Comparison of ENCODE assay signal across 1 cellular context in the genomic region with DNA sequence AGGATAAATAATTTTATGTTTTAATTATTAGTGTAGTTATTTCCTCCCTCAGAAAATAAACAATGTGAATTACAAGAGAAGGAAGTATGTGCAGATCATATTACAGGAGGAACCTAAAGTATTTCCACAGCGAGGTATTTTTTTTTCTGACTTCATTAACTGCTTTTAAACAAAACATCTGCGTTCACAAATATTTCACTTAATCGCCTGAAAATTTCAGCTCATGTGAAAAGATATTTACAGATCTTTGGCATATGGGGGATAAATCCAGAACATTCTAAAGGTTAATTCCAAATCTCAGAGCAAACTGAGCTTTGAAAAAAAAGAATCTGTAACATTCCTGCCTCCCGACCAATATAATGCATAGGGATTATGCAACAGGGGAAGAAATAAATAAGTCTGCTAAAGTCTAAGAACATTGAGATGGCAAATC.
TF ChIP-seq lines count a peak whose summit lies in the region.

No MANE protein-coding gene starts in this region.

TF ChIP-seq in HepG2, 621 proteins besides CTCF, POLR2A, EP300 and RAD21 (continued from another document and continues in another):
- TF ChIP-seq, protein P1, sequence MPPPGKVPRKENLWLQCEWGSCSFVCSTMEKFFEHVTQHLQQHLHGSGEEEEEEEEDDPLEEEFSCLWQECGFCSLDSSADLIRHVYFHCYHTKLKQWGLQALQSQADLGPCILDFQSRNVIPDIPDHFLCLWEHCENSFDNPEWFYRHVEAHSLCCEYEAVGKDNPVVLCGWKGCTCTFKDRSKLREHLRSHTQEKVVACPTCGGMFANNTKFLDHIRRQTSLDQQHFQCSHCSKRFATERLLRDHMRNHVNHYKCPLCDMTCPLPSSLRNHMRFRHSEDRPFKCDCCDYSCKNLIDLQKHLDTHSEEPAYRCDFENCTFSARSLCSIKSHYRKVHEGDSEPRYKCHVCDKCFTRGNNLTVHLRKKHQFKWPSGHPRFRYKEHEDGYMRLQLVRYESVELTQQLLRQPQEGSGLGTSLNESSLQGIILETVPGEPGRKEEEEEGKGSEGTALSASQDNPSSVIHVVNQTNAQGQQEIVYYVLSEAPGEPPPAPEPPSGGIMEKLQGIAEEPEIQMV (CRISPR knock-in tag; IDR thresholded peaks at IDR 0.05; ENCODE audit: low read depth): no peak
- TF ChIP-seq REPIN1 (CRISPR knock-in tag; IDR thresholded peaks at IDR 0.05; ENCODE audit: borderline replicate concordance, low read depth): no peak
- 0 out of 2 replicates have a peak, but pooled peaks have one; percentile 60 for TF ChIP-seq SIX1 (CRISPR knock-in tag; IDR thresholded peaks at IDR 0.05; ENCODE audit: borderline replicate concordance)
- no peak for TF ChIP-seq ZNF430 (CRISPR knock-in tag; IDR thresholded peaks at IDR 0.05)
- TF ChIP-seq ZNF616 (CRISPR knock-in tag; IDR thresholded peaks at IDR 0.05; ENCODE audit: low read depth): no peak
- TF ChIP-seq, protein P2, sequence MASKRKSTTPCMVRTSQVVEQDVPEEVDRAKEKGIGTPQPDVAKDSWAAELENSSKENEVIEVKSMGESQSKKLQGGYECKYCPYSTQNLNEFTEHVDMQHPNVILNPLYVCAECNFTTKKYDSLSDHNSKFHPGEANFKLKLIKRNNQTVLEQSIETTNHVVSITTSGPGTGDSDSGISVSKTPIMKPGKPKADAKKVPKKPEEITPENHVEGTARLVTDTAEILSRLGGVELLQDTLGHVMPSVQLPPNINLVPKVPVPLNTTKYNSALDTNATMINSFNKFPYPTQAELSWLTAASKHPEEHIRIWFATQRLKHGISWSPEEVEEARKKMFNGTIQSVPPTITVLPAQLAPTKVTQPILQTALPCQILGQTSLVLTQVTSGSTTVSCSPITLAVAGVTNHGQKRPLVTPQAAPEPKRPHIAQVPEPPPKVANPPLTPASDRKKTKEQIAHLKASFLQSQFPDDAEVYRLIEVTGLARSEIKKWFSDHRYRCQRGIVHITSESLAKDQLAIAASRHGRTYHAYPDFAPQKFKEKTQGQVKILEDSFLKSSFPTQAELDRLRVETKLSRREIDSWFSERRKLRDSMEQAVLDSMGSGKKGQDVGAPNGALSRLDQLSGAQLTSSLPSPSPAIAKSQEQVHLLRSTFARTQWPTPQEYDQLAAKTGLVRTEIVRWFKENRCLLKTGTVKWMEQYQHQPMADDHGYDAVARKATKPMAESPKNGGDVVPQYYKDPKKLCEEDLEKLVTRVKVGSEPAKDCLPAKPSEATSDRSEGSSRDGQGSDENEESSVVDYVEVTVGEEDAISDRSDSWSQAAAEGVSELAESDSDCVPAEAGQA (IDR thresholded peaks at IDR 0.05; ENCODE audit: low read depth): no peak
- TF ChIP-seq, protein P2 (CRISPR knock-in tag; IDR thresholded peaks at IDR 0.05; ENCODE audit: borderline replicate concordance): no peak
- TF ChIP-seq MIXL1 (CRISPR knock-in tag; IDR thresholded peaks at IDR 0.05): no peak
- TF ChIP-seq ZNF782 (CRISPR knock-in tag; IDR thresholded peaks at IDR 0.05; ENCODE audit: borderline replicate concordance): no peak
- no peak for TF ChIP-seq TRIM24 (CRISPR knock-in tag; IDR thresholded peaks at IDR 0.05)
- TF ChIP-seq, protein P3, sequence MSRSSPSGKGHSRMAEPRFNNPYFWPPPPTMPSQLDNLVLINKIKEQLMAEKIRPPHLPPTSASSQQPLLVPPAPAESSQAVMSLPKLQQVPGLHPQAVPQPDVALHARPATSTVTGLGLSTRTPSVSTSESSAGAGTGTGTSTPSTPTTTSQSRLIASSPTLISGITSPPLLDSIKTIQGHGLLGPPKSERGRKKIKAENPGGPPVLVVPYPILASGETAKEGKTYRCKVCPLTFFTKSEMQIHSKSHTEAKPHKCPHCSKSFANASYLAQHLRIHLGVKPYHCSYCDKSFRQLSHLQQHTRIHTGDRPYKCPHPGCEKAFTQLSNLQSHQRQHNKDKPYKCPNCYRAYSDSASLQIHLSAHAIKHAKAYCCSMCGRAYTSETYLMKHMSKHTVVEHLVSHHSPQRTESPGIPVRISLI (CRISPR knock-in tag; IDR thresholded peaks at IDR 0.05; ENCODE audit: borderline replicate concordance): peak; percentile 39; the same call in 1 of the 2 replicates
- TF ChIP-seq CEBPG (CRISPR knock-in tag; IDR thresholded peaks at IDR 0.05): peak; percentile 81
- TF ChIP-seq, protein P4, sequence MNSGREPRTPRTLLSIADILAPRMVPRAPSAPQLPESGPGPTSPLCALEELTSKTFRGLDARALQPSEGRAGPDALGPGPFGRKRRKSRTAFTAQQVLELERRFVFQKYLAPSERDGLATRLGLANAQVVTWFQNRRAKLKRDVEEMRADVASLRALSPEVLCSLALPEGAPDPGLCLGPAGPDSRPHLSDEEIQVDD (CRISPR knock-in tag; IDR thresholded peaks at IDR 0.05; ENCODE audit: borderline replicate concordance): no peak
- TF ChIP-seq BORCS8-MEF2B (CRISPR knock-in tag; IDR thresholded peaks at IDR 0.05): no peak
- peak; percentile 59 for TF ChIP-seq CEBPB (IDR thresholded peaks at IDR 0.05; ENCODE audit: borderline replicate concordance, low read depth, low read length)
- TF ChIP-seq JUNB (CRISPR knock-in tag; IDR thresholded peaks at IDR 0.05; ENCODE audit: borderline replicate concordance): no peak
- TF ChIP-seq RBFOX2 (IDR thresholded peaks at IDR 0.05; ENCODE audit: low read depth, low read length): no peak
- no peak for TF ChIP-seq ELF1 (CRISPR knock-in tag; IDR thresholded peaks at IDR 0.05)
- no peak for TF ChIP-seq U2AF2 (IDR thresholded peaks at IDR 0.05; ENCODE audit: low read depth, low read length)
- TF ChIP-seq, protein P5, sequence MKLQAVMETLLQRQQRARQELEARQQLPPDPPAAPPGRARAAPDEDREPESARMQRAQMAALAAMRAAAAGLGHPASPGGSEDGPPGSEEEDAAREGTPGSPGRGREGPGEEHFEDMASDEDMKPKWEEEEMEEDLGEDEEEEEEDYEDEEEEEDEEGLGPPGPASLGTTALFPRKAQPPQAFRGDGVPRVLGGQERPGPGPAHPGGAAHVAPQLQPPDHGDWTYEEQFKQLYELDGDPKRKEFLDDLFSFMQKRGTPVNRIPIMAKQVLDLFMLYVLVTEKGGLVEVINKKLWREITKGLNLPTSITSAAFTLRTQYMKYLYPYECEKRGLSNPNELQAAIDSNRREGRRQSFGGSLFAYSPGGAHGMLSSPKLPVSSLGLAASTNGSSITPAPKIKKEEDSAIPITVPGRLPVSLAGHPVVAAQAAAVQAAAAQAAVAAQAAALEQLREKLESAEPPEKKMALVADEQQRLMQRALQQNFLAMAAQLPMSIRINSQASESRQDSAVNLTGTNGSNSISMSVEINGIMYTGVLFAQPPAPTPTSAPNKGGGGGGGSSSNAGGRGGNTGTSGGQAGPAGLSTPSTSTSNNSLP (IDR thresholded peaks at IDR 0.05; ENCODE audit: low read depth, low read length): peak; percentile 63
- no peak for TF ChIP-seq ZBTB8A (CRISPR knock-in tag; IDR thresholded peaks at IDR 0.05; ENCODE audit: borderline replicate concordance, low read depth)
- no peak for TF ChIP-seq ISX (CRISPR knock-in tag; conservative IDR thresholded peaks at IDR 0.05)
- no peak for TF ChIP-seq TAF15 (IDR thresholded peaks at IDR 0.05; ENCODE audit: low read depth, low read length, poor library complexity, severe bottlenecking)
- TF ChIP-seq HDAC1 (CRISPR knock-in tag; IDR thresholded peaks at IDR 0.05): 0 out of 2 replicates have a peak, but pooled peaks have one; percentile 1
- no peak for TF ChIP-seq ZNF839 (CRISPR knock-in tag; IDR thresholded peaks at IDR 0.05; ENCODE audit: borderline replicate concordance)
- TF ChIP-seq ZSCAN29 (CRISPR knock-in tag; conservative IDR thresholded peaks at IDR 0.05): no peak
- TF ChIP-seq NFE2L1 (CRISPR knock-in tag; IDR thresholded peaks at IDR 0.05; ENCODE audit: borderline replicate concordance): no peak
- TF ChIP-seq RBAK (CRISPR knock-in tag; IDR thresholded peaks at IDR 0.05): no peak
- no peak for TF ChIP-seq KLF13 (CRISPR knock-in tag; IDR thresholded peaks at IDR 0.05)
- TF ChIP-seq, protein P6, sequence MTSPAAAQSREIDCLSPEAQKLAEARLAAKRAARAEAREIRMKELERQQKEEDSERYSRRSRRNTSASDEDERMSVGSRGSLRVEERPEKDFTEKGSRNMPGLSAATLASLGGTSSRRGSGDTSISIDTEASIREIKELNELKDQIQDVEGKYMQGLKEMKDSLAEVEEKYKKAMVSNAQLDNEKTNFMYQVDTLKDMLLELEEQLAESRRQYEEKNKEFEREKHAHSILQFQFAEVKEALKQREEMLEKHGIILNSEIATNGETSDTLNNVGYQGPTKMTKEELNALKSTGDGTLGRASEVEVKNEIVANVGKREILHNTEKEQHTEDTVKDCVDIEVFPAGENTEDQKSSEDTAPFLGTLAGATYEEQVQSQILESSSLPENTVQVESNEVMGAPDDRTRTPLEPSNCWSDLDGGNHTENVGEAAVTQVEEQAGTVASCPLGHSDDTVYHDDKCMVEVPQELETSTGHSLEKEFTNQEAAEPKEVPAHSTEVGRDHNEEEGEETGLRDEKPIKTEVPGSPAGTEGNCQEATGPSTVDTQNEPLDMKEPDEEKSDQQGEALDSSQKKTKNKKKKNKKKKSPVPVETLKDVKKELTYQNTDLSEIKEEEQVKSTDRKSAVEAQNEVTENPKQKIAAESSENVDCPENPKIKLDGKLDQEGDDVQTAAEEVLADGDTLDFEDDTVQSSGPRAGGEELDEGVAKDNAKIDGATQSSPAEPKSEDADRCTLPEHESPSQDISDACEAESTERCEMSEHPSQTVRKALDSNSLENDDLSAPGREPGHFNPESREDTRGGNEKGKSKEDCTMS (CRISPR knock-in tag; conservative IDR thresholded peaks at IDR 0.05): no peak
- TF ChIP-seq ZNF510 (CRISPR knock-in tag; IDR thresholded peaks at IDR 0.05; ENCODE audit: low read depth): no peak
- TF ChIP-seq, protein P7, sequence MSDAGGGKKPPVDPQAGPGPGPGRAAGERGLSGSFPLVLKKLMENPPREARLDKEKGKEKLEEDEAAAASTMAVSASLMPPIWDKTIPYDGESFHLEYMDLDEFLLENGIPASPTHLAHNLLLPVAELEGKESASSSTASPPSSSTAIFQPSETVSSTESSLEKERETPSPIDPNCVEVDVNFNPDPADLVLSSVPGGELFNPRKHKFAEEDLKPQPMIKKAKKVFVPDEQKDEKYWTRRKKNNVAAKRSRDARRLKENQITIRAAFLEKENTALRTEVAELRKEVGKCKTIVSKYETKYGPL (CRISPR knock-in tag; IDR thresholded peaks at IDR 0.05): peak; percentile 79; the same call in 1 of the 2 replicates
- no peak for TF ChIP-seq CENPT (CRISPR knock-in tag; IDR thresholded peaks at IDR 0.05; ENCODE audit: low read depth)
- no peak for TF ChIP-seq ZNF333 (CRISPR knock-in tag; IDR thresholded peaks at IDR 0.05; ENCODE audit: borderline replicate concordance)
- TF ChIP-seq ZKSCAN1 (IDR thresholded peaks at IDR 0.05; ENCODE audit: low read length): no peak
- TF ChIP-seq CREB1 (IDR thresholded peaks at IDR 0.05): no peak
- peak; percentile 29; the same call in 1 of the 2 replicates for TF ChIP-seq CREB1 (CRISPR knock-in tag; IDR thresholded peaks at IDR 0.05)
- TF ChIP-seq ZNF672 (CRISPR knock-in tag; IDR thresholded peaks at IDR 0.05): no peak
- TF ChIP-seq ATF1 (CRISPR knock-in tag; IDR thresholded peaks at IDR 0.05): no peak
- no peak for TF ChIP-seq HDAC6 (IDR thresholded peaks at IDR 0.05; ENCODE audit: low read depth, low read length)
- 0 out of 2 replicates have a peak, but pooled peaks have one; percentile 38 for TF ChIP-seq ZBTB20 (CRISPR knock-in tag; IDR thresholded peaks at IDR 0.05; ENCODE audit: borderline replicate concordance, low read depth)
- TF ChIP-seq, protein P8, sequence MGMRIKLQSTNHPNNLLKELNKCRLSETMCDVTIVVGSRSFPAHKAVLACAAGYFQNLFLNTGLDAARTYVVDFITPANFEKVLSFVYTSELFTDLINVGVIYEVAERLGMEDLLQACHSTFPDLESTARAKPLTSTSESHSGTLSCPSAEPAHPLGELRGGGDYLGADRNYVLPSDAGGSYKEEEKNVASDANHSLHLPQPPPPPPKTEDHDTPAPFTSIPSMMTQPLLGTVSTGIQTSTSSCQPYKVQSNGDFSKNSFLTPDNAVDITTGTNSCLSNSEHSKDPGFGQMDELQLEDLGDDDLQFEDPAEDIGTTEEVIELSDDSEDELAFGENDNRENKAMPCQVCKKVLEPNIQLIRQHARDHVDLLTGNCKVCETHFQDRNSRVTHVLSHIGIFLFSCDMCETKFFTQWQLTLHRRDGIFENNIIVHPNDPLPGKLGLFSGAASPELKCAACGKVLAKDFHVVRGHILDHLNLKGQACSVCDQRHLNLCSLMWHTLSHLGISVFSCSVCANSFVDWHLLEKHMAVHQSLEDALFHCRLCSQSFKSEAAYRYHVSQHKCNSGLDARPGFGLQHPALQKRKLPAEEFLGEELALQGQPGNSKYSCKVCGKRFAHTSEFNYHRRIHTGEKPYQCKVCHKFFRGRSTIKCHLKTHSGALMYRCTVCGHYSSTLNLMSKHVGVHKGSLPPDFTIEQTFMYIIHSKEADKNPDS (CRISPR knock-in tag; IDR thresholded peaks at IDR 0.05): no peak
- TF ChIP-seq ZNF780A (CRISPR knock-in tag; IDR thresholded peaks at IDR 0.05): no peak
- TF ChIP-seq ZNF296 (CRISPR knock-in tag; conservative IDR thresholded peaks at IDR 0.05): no peak
- no peak for TF ChIP-seq SPEN (CRISPR knock-in tag; IDR thresholded peaks at IDR 0.05; ENCODE audit: low read depth)
- no peak for TF ChIP-seq RFXANK (CRISPR knock-in tag; IDR thresholded peaks at IDR 0.05)
